Comparison of ENCODE assay signal across 8 cellular contexts in genomic region chr3:42117175-42118008, GRCh38. TPM values are rescaled to one million over a fixed set of nuclear protein-coding genes. Genes with fewer than 3 reads are reported as not detected.
DNase-seq lines count a peak whose midpoint lies in the region; ATAC-seq and TF ChIP-seq lines count a peak whose summit lies in the region.

No MANE protein-coding gene starts in this region.

- no peak for TF ChIP-seq POLR2A in NB4 (IDR thresholded peaks at IDR 0.05; ENCODE audit: extremely low read depth, insufficient read length)

- no peaks in the 10 kb centered on the region for H3K27me3 Mint-ChIP-seq in Calu3 (ENCODE audit: unreplicated experiment)
- no peaks in the 10 kb centered on the region for H3K27me3 Mint-ChIP-seq in dendritic cell treated with granulocyte-macrophage colony-stimulating factor and Interleukin-4, amounts not matched to agents 40 ng/mL and 50 ng/mL, for 4 days

- DNase-seq in Calu3 (peak; percentile 71), NB4 (ENCODE audit: low read depth) (no peak), mesendoderm (peak; percentile 69), putamen (ENCODE audit: low spot score) (no peak), cortex of kidney (lab: John Stamatoyannopoulos, UW) (no peak)

- no peak overlapping the region for H2BK120ac ChIP-seq in mesendoderm (ENCODE audit: low read depth, low read length)

- H3K4me1 Mint-ChIP-seq in Calu3 (ENCODE audit: low read depth, unreplicated experiment), result peaks cover 53% of the 10 kb centered on the region
- H3K4me1 Mint-ChIP-seq in dendritic cell treated with granulocyte-macrophage colony-stimulating factor and Interleukin-4, amounts not matched to agents 40 ng/mL and 50 ng/mL, for 4 days (ENCODE audit: low read depth), result peaks cover 76% of the 10 kb centered on the region

- H3K4me1 ChIP-seq in mesendoderm (ENCODE audit: control insufficient read depth, low read depth, low read length), result no peaks in the 10 kb centered on the region

- peaks cover 15% of the 10 kb centered on the region for H3K36me3 Mint-ChIP-seq in Calu3 (ENCODE audit: insufficient read depth, unreplicated experiment)
- no peaks in the 10 kb centered on the region for H3K36me3 Mint-ChIP-seq in dendritic cell treated with granulocyte-macrophage colony-stimulating factor and Interleukin-4, amounts not matched to agents 40 ng/mL and 50 ng/mL, for 4 days (ENCODE audit: low read depth)

- TF ChIP-seq CTCF in Calu3 (IDR thresholded peaks at IDR 0.05; ENCODE audit: unreplicated experiment) (peak; percentile 60), NB4 (IDR thresholded peaks at IDR 0.05; ENCODE audit: low read depth, low read length) (peak; percentile 43)

- no peak overlapping the region for H3K4ac ChIP-seq in mesendoderm (ENCODE audit: low read depth, low read length)

- H4K5ac ChIP-seq in mesendoderm (ENCODE audit: low read length), result no peak overlapping the region

- no peak overlapping the region for H3K9ac ChIP-seq in mesendoderm (ENCODE audit: low read length)

- no peaks in the 10 kb centered on the region for H3K36me3 ChIP-seq in mesendoderm (ENCODE audit: control insufficient read depth, insufficient read depth, low read length)

- H3K27me3 ChIP-seq in mesendoderm (ENCODE audit: insufficient read depth, low read length, poor library complexity), result no peaks in the 10 kb centered on the region

- H3K9me3 Mint-ChIP-seq in Calu3 (ENCODE audit: low read depth, unreplicated experiment), result no peaks in the 10 kb centered on the region
- H3K9me3 Mint-ChIP-seq in dendritic cell treated with granulocyte-macrophage colony-stimulating factor and Interleukin-4, amounts not matched to agents 40 ng/mL and 50 ng/mL, for 4 days, result no peaks in the 10 kb centered on the region

- no peaks in the 10 kb centered on the region for H3K79me2 ChIP-seq in mesendoderm (ENCODE audit: control insufficient read depth, insufficient read depth, low read length)

- no peaks in the 10 kb centered on the region for H3K79me1 ChIP-seq in mesendoderm (ENCODE audit: low read length)

- no peak overlapping the region for H2BK5ac ChIP-seq in mesendoderm (ENCODE audit: low read length)

- H3K27ac Mint-ChIP-seq in Calu3 (ENCODE audit: unreplicated experiment), result peak overlapping the region; percentile 41
- peak overlapping the region; percentile 3 for H3K27ac Mint-ChIP-seq in dendritic cell treated with granulocyte-macrophage colony-stimulating factor and Interleukin-4, amounts not matched to agents 40 ng/mL and 50 ng/mL, for 4 days

- no peak overlapping the region for H3K4me3 ChIP-seq in NB4 (ENCODE audit: low read depth, low read length)
- no peak overlapping the region for H3K4me3 ChIP-seq in mesendoderm (ENCODE audit: low read length)

- H3K4me2 ChIP-seq in mesendoderm (ENCODE audit: low read length), result no peak overlapping the region

- H3K4me3 Mint-ChIP-seq in Calu3 (ENCODE audit: low read depth, unreplicated experiment), result peak overlapping the region; percentile 30
- no peak overlapping the region for H3K4me3 Mint-ChIP-seq in dendritic cell treated with granulocyte-macrophage colony-stimulating factor and Interleukin-4, amounts not matched to agents 40 ng/mL and 50 ng/mL, for 4 days

- no peak overlapping the region for H4K8ac ChIP-seq in mesendoderm (ENCODE audit: low read depth, low read length)

- WGBS in mesendoderm (ENCODE audit: extremely low coverage, insufficient coverage, low lambda C conversion rate), result no CpG with 5 or more reads among the region's 14 CpGs

- no peak overlapping the region for H3K27ac ChIP-seq in mesendoderm (ENCODE audit: low read depth, low read length)

- CTCF ChIA-PET in Calu3 (lab: Charles Lee), result interaction anchor here (0.5 to 5.2 kb wide), 14 partner anchors 12 to 112 kb away, joined by 3 to 119 read pairs (median 6); no protein-coding TSS in a partner anchor

- ATAC-seq in HG02798 (IDR thresholded peaks at IDR 0.05; ENCODE audit: poor library complexity, unreplicated experiment), result no peak
- no peak for ATAC-seq in HG02870 (IDR thresholded peaks at IDR 0.05; ENCODE audit: unreplicated experiment)

- intact Hi-C loops in Calu3 (cut with micrococcal nuclease; ENCODE audit: unreplicated experiment), result loop anchor here (1.0 to 5.0 kb wide), 4 partner anchors 45 to 325 kb away; no protein-coding TSS in a partner anchor
- intact Hi-C loops in dendritic cell treated with granulocyte-macrophage colony-stimulating factor and Interleukin-4, amounts not matched to agents 40 ng/mL and 50 ng/mL, for 4 days (cut with micrococcal nuclease), result loop anchor here (10.0 kb wide), 1 partner anchor 327 kb away; no protein-coding TSS in a partner anchor

- H3K23ac ChIP-seq in mesendoderm (ENCODE audit: low read length), result no peak overlapping the region

- H3K18ac ChIP-seq in mesendoderm (ENCODE audit: low read length), result no peak overlapping the region

- H2AK5ac ChIP-seq in mesendoderm (ENCODE audit: low read length), result no peak overlapping the region

- no peak overlapping the region for H2BK15ac ChIP-seq in mesendoderm (replicated peaks; ENCODE audit: low read depth)

- no peak overlapping the region for H3K56ac ChIP-seq in mesendoderm (ENCODE audit: low read length)

- BruUV-seq in Calu3 (replicated peaks; lab: Mats Ljungman, UMichigan), result no TSS peak

RNA-seq across cellular contexts. Expression of gene TRAK1, which starts 26.2 kb away (rescaled TPM):
- total RNA-seq in Calu3 (2022), result 89.9 and 108 TPM in 2 replicates
- 20.1 TPM for polyA plus RNA-seq in mesendoderm (2013, experiment 1 of 2)
- 19.9 TPM for polyA plus RNA-seq in mesendoderm (2013, experiment 2 of 2)

Comparison
In these comparisons a context has a peak if more than half of its experiments do, and no peak if none do; other contexts are left out.
1. DNase-seq: peak in Calu3 (single experiment) and mesendoderm (single experiment); none in NB4 (single experiment), putamen (single experiment) and cortex of kidney (single experiment).